ENCODE assay signal across 10 cellular contexts in the genomic region with DNA sequence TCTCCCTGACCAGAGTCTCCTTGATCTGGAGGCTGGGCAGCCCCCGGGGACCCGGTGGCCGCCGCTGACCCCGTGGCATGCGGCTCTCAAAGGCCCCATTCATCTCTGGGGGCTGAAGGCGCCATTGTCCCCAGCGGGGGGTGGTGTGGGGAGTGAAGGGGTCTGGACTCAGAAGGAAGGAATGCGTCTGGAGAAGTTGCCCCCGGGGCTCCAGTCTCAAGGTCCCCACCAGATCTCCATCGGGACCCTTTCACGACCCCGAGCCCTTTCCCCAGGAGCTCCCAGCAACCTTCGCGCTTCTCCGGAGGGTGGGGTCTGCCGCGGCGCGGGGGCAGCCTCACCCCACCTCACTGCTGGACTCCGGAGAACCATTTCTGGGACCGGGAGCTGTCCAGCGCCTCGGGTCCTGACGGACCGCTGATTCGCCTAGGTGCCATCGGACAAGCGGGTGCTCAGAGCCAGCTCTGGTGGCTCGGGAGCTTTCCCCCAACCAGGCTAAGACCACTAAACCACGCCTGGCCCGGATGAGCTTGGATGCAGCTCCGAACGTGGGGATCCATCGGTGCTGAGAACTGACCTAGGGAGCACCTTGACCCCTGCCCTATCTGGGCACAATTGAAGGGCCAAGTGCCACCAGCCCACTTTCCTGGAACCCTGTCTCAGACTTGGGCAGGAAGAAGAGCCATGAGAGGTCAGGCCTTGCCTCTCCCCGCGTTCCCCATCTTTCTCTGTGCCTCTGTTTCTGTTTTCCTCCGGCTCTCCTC. TPM values are rescaled to one million over a fixed set of nuclear protein-coding genes. Genes with fewer than 3 reads are reported as not detected.
A peak's percentile ranks its signal among the peaks of the same experiment; 100 is the strongest.
DNase-seq lines count a peak whose midpoint lies in the region; ATAC-seq and TF ChIP-seq lines count a peak whose summit lies in the region.
"Had no signal": no experiment of that assay in that cellular context is flagged by ENCODE, and none has a peak within 500 bp of the region (broad histone marks: within the 10 kb centered on the region; RNA-seq: fewer than 3 reads in every experiment).

No MANE protein-coding gene starts in this region.

- ATAC-seq in heart left ventricle = no peak
- ATAC-seq in GM21390 (IDR thresholded peaks at IDR 0.05; ENCODE audit: unreplicated experiment) = no peak
- ATAC-seq in GM18868 (IDR thresholded peaks at IDR 0.05; ENCODE audit: unreplicated experiment) = no peak
- no peak for ATAC-seq in GM19324 (IDR thresholded peaks at IDR 0.05; ENCODE audit: low FRiP score, unreplicated experiment)

- H3K9me3 ChIP-seq in H9 (ENCODE audit: control insufficient read depth, low read depth, low read length) (no peaks in the 10 kb centered on the region), heart left ventricle (no peaks in the 10 kb centered on the region), parathyroid adenoma (ENCODE audit: control insufficient read depth, low read length) (no peaks in the 10 kb centered on the region)

- no peaks in the 10 kb centered on the region for H3K36me3 ChIP-seq in heart left ventricle
- H3K36me3 ChIP-seq in parathyroid adenoma (ENCODE audit: control insufficient read depth, insufficient read depth, low read length) = no peaks in the 10 kb centered on the region

- DNase-seq in H9 = peak; percentile 82
- peak; percentile 25 for DNase-seq in activated CD4-positive, alpha-beta T cell treated with anti-CD3 and anti-CD28 coated beads, Interleukin-2, amount 10 ng/mL, durations not matched to agents 7 days and 5 days
- peak in 3 of 5 donors; percentile 47 to 62 (median 58) for DNase-seq in heart left ventricle
- DNase-seq in SHP77 treated with DMSO at 0.1 percent for 48 hours (lab: John Stamatoyannopoulos, UW) = no peak

- H2BK120ac ChIP-seq in H9 (ENCODE audit: low read depth, low read length, poor library complexity, severe bottlenecking) = no peak overlapping the region

- no peaks in the 10 kb centered on the region; the same call in 1 of the 2 replicates for H3K27me3 ChIP-seq in H9 (ENCODE audit: insufficient read depth, low read length)
- peaks cover 3 to 67% (median 17%) of the 10 kb centered on the region in 9 donors for H3K27me3 ChIP-seq in heart left ventricle
- peaks cover 6% of the 10 kb centered on the region for H3K27me3 ChIP-seq in parathyroid adenoma (ENCODE audit: control insufficient read depth, insufficient read depth, low read length)

- CTCF ChIA-PET in activated CD4-positive, alpha-beta T cell treated with anti-CD3 and anti-CD28 coated beads, Interleukin-2, amount 10 ng/mL, durations not matched to agents 7 days and 5 days (lab: Charles Lee) = interaction anchor here (1.3 to 3.7 kb wide), 6 partner anchors 9 to 218 kb away, joined by 3 to 16 read pairs (median 5); no protein-coding TSS in a partner anchor

- whole genome bisulfite sequencing in H9 (ENCODE audit: extremely low coverage, insufficient read length, low lambda C conversion rate) = no CpG with 5 or more reads among the region's 38 CpGs
- 5 to 10% (median 8%) methylated on average over 27 to 38 of the region's 38 CpGs for whole genome bisulfite sequencing in heart left ventricle, 4 donors

- H4K20me1 ChIP-seq in H9 (ENCODE audit: control insufficient read depth, insufficient read depth, insufficient read length) = no peaks in the 10 kb centered on the region

- no peaks in the 10 kb centered on the region for H3K79me1 ChIP-seq in H9 (ENCODE audit: insufficient read depth, low read depth, low read length, poor library complexity, severe bottlenecking)

- TF ChIP-seq POLR2A in heart left ventricle (IDR thresholded peaks at IDR 0.05) = no peak

- no peak overlapping the region for H4K5ac ChIP-seq in H9 (ENCODE audit: insufficient read length, low read depth, low read length)

- H3K27me3 Mint-ChIP-seq in H9 (ENCODE audit: low read depth) = peaks cover 25% of the 10 kb centered on the region
- peaks cover 63% of the 10 kb centered on the region for H3K27me3 Mint-ChIP-seq in activated CD4-positive, alpha-beta T cell treated with anti-CD3 and anti-CD28 coated beads, Interleukin-2, amount 10 ng/mL, durations not matched to agents 7 days and 5 days

- peak overlapping the region; percentile 62 to 75 for H3K4me3 Mint-ChIP-seq in H9
- H3K4me3 Mint-ChIP-seq in activated CD4-positive, alpha-beta T cell treated with anti-CD3 and anti-CD28 coated beads, Interleukin-2, amount 10 ng/mL, durations not matched to agents 7 days and 5 days = no peak overlapping the region

- TF ChIP-seq CTCF in H9 (conservative IDR thresholded peaks at IDR 0.05) (no peak), heart left ventricle (IDR thresholded peaks at IDR 0.05) (no peak), parathyroid adenoma (IDR thresholded peaks at IDR 0.05) (no peak)

- H2AK5ac ChIP-seq in H9 (ENCODE audit: insufficient read length, low read length) = no peak overlapping the region

- H2BK20ac ChIP-seq in H9 (ENCODE audit: low read depth, low read length, poor library complexity, severe bottlenecking) = no peak overlapping the region

- peak overlapping the region; percentile 72 for H3K4me2 ChIP-seq in H9 (ENCODE audit: insufficient read depth, insufficient read length, low read length)
- no peak overlapping the region for H3K4me2 ChIP-seq in parathyroid adenoma (ENCODE audit: low read length)

- no peaks in the 10 kb centered on the region for H3K36me3 Mint-ChIP-seq in H9 (ENCODE audit: insufficient read depth in 1 of 3, low read depth in 3 of 3)
- H3K36me3 Mint-ChIP-seq in activated CD4-positive, alpha-beta T cell treated with anti-CD3 and anti-CD28 coated beads, Interleukin-2, amount 10 ng/mL, durations not matched to agents 7 days and 5 days (ENCODE audit: low read depth) = no peaks in the 10 kb centered on the region

- H3K18ac ChIP-seq in H9 (ENCODE audit: insufficient read length, low read depth, low read length) = no peak overlapping the region

- H3K4me3 ChIP-seq in heart left ventricle (peak overlapping the region in 1 of 12 donors; percentile 5), parathyroid adenoma (ENCODE audit: low read depth, low read length) (no peak overlapping the region)

- H4K8ac ChIP-seq in H9 (replicated peaks; ENCODE audit: insufficient read length, low read depth, low read length) = no peak overlapping the region

- peaks cover 20% of the 10 kb centered on the region for H3K23me2 ChIP-seq in H9 (ENCODE audit: insufficient read length, low read depth, low read length, poor library complexity, severe bottlenecking)

- H3K56ac ChIP-seq in H9 (ENCODE audit: insufficient read length, low read depth, low read length) = no peak overlapping the region

- H3K14ac ChIP-seq in H9 (ENCODE audit: insufficient read depth, low read length) = no peak overlapping the region

- H2BK5ac ChIP-seq in H9 (ENCODE audit: insufficient read length, low read length) = no peak overlapping the region

- peaks cover 45 to 47% of the 10 kb centered on the region in 2 experiments for H3K4me1 Mint-ChIP-seq in H9
- peaks cover 14% of the 10 kb centered on the region for H3K4me1 Mint-ChIP-seq in activated CD4-positive, alpha-beta T cell treated with anti-CD3 and anti-CD28 coated beads, Interleukin-2, amount 10 ng/mL, durations not matched to agents 7 days and 5 days

- H2BK12ac ChIP-seq in H9 (ENCODE audit: insufficient read length, low read depth, low read length) = no peak overlapping the region

- H3K4me1 ChIP-seq in H9 (ENCODE audit: insufficient read depth, low read length) (peaks cover 20% of the 10 kb centered on the region; the same call in 1 of the 2 replicates), heart left ventricle (peaks cover 0 to 51% (median 38%) of the 10 kb centered on the region in 12 donors), parathyroid adenoma (peaks cover 52% of the 10 kb centered on the region)

- H2AFZ ChIP-seq in H9 (ENCODE audit: low read length) = no peak overlapping the region
- peak overlapping the region; percentile 76 for H2AFZ ChIP-seq in parathyroid adenoma

- H3K4ac ChIP-seq in H9 (ENCODE audit: low read depth, low read length) = no peak overlapping the region

- H3K79me2 ChIP-seq in H9 (ENCODE audit: insufficient read depth, low read length) (no peaks in the 10 kb centered on the region), parathyroid adenoma (peaks cover 24% of the 10 kb centered on the region)

- H4K91ac ChIP-seq in H9 (ENCODE audit: insufficient read length, low read depth, low read length) = no peak overlapping the region

- no peaks in the 10 kb centered on the region; a peak in 2 of 5 replicates for H3K9me3 Mint-ChIP-seq in H9
- H3K9me3 Mint-ChIP-seq in activated CD4-positive, alpha-beta T cell treated with anti-CD3 and anti-CD28 coated beads, Interleukin-2, amount 10 ng/mL, durations not matched to agents 7 days and 5 days = no peaks in the 10 kb centered on the region

- H3T11ph ChIP-seq in H9 (ENCODE audit: low read length) = no peak overlapping the region

- intact Hi-C loops in heart left ventricle (cut with DNase I) = loop anchor here (2.0 to 5.0 kb wide), 6 partner anchors 39 to 181 kb away; a partner anchor contains a TSS

- H2BK15ac ChIP-seq in H9 (ENCODE audit: low read depth, low read length) = no peak overlapping the region

- POLR2A ChIA-PET in activated CD4-positive, alpha-beta T cell treated with anti-CD3 and anti-CD28 coated beads, Interleukin-2, amount 10 ng/mL, durations not matched to agents 7 days and 5 days (lab: Charles Lee) = no interaction called here

- H3K27ac Mint-ChIP-seq in H9 = no peak overlapping the region; a peak in 1 of 7 replicates
- no peak overlapping the region for H3K27ac Mint-ChIP-seq in activated CD4-positive, alpha-beta T cell treated with anti-CD3 and anti-CD28 coated beads, Interleukin-2, amount 10 ng/mL, durations not matched to agents 7 days and 5 days

- no peak overlapping the region for H3K9ac ChIP-seq in H9 (ENCODE audit: extremely low read depth, insufficient read length, low read length)
- H3K9ac ChIP-seq in parathyroid adenoma = peak overlapping the region; percentile 47

- no peak overlapping the region for H3K23ac ChIP-seq in H9 (ENCODE audit: insufficient read length, low read depth, low read length)

- H3K27ac ChIP-seq in H9 (ENCODE audit: insufficient read length, low read depth, low read length) = no peak overlapping the region
- H3K27ac ChIP-seq in heart left ventricle = peak overlapping the region in 1 of 12 donors; percentile 92
- H3K27ac ChIP-seq in parathyroid adenoma = peak overlapping the region; percentile 99
- H3K27ac ChIP-seq: HL-60 had no signal

RNA-seq across cellular contexts. Expression of a gene that starts 5.2 kb away (rescaled TPM):
- total RNA-seq in H9 (2021) = 127 and 131 TPM in 2 replicates
- not detected for total RNA-seq in activated CD4-positive, alpha-beta T cell treated with anti-CD3 and anti-CD28 coated beads, Interleukin-2, amount 10 ng/mL, durations not matched to agents 7 days and 5 days
- total RNA-seq in heart left ventricle = 100 to 1,000 TPM in 1 of 9 donors, 10 to 100 TPM in 8; 10.2 to 106 (median 19.2) TPM
- 10 to 100 TPM; 13.5 to 25.8 TPM for polyA plus RNA-seq in heart left ventricle
- total RNA-seq: T-helper 1 cell treated with Interleukin-12 subunit alpha and Interleukin-12 subunit beta and Interleukin-4 antibody, amounts not matched to agents 30 ng/mL and 1 ng/mL, for 36 hours had no signal

RNA-seq across cellular contexts. Expression of a gene that starts 40.3 kb away (rescaled TPM):
- total RNA-seq in H9 (2021) (72.7 and 75.3 TPM in 2 replicates), heart left ventricle (100 to 1,000 TPM in 4 of 9 donors, 10 to 100 TPM in 5; 63.1 to 174 (median 96.0) TPM)
- total RNA-seq in activated CD4-positive, alpha-beta T cell treated with anti-CD3 and anti-CD28 coated beads, Interleukin-2, amount 10 ng/mL, durations not matched to agents 7 days and 5 days = 10 to 100 TPM; 71.5 to 72.1 TPM
- polyA plus RNA-seq in heart left ventricle = 10 to 100 TPM; 56.8 to 59.1 TPM

Comparison
In these comparisons a context has a peak if more than half of its experiments do, and no peak if none do; other contexts are left out.
1. RNA of a gene that starts 5.2 kb away (total RNA-seq): 127 to 131 TPM in H9 and 10.2 to 106 TPM in heart left ventricle; not detected in activated CD4-positive, alpha-beta T cell treated with anti-CD3 and anti-CD28 coated beads, Interleukin-2, amount 10 ng/mL, durations not matched to agents 7 days and 5 days; every median in the first group is over 10 times any median in the second.